ENCODE assay signal across 12 cellular contexts in the genomic region with DNA sequence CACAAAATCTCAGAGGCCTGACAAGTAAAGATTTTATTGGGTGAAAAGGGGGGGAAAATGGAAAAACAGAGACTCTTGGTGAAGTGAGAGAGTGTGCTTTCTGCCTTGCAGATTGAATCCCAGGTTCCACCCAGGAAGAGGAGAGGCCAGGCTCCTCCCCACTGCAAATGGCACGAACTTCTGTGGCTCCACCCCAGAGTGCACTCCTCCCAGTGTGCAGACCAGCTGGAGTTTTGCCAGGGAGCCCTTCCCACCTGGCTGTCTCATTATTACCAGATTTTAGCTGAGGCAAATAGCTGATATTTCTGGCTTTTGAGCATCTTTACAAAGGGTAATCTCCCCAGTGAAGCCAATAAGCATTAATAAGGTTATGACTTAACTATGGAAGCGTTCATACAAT. TPM values are rescaled to one million over a fixed set of nuclear protein-coding genes. Genes with fewer than 3 reads are reported as not detected.
DNase-seq lines count a peak whose midpoint lies in the region; ATAC-seq and TF ChIP-seq lines count a peak whose summit lies in the region.
"Had no signal": no experiment of that assay in that cellular context is flagged by ENCODE, and none has a peak within 500 bp of the region (broad histone marks: within the 10 kb centered on the region; RNA-seq: fewer than 3 reads in every experiment).

No MANE protein-coding gene starts in this region.

- no peaks in the 10 kb centered on the region for H3K9me2 ChIP-seq in GM23248 (ENCODE audit: insufficient read depth)

- 7 to 8% methylated on average over 2 of the region's 2 CpGs for WGBS in GM23248 (ENCODE audit: low coverage in 1 of 2, low lambda C conversion rate in 2 of 2, missing lambda C conversion rate in 2 of 2), 2 experiments
- 54 to 57% methylated on average over 2 of the region's 2 CpGs for WGBS in esophagus squamous epithelium, 2 donors

- H3K4me3 ChIP-seq in CD4-positive, CD25-positive, alpha-beta regulatory T cell (ENCODE audit: low read depth, low read length) = no peak overlapping the region
- H3K4me3 ChIP-seq in GM23248 (no peak overlapping the region), esophagus squamous epithelium (no peak overlapping the region)
- H3K4me3 ChIP-seq: ascending aorta, prostate gland had no signal

- TF ChIP-seq CTCF in esophagus squamous epithelium (IDR thresholded peaks at IDR 0.05) (no peak), GM13977 (IDR thresholded peaks at IDR 0.05; ENCODE audit: extremely low read depth, insufficient read depth, missing control alignments) (no peak)

- intact Hi-C loops in esophagus squamous epithelium (cut with DNase I) = no loop called here

- no peak overlapping the region for H3K27ac ChIP-seq in CD4-positive, CD25-positive, alpha-beta regulatory T cell (ENCODE audit: insufficient read depth, low read length, poor library complexity, severe bottlenecking)
- no peak overlapping the region for H3K27ac ChIP-seq in GM23248
- peak overlapping the region; percentile 15 to 78 (median 42) for H3K27ac ChIP-seq in esophagus squamous epithelium
- H3K27ac ChIP-seq: ascending aorta, prostate gland had no signal

- H2AFZ ChIP-seq in GM23248 = peak overlapping the region; percentile 25; the same call in 1 of the 2 replicates

- peaks cover 13 to 54% (median 41%) of the 10 kb centered on the region in 4 donors for H3K4me1 Mint-ChIP-seq in CD4-positive, CD25-positive, alpha-beta regulatory T cell

- no peak for TF ChIP-seq POLR2A in esophagus squamous epithelium (IDR thresholded peaks at IDR 0.05)

- H3K4me1 ChIP-seq in CD4-positive, CD25-positive, alpha-beta regulatory T cell (ENCODE audit: control insufficient read depth, insufficient read depth, low read length, poor library complexity, severe bottlenecking) = peaks cover 38% of the 10 kb centered on the region
- peaks cover 34% of the 10 kb centered on the region for H3K4me1 ChIP-seq in GM23248 (ENCODE audit: insufficient read depth)
- peaks cover 8 to 53% (median 11%) of the 10 kb centered on the region in 3 donors for H3K4me1 ChIP-seq in esophagus squamous epithelium
- H3K4me1 ChIP-seq: ascending aorta had no signal

- peaks cover 37% of the 10 kb centered on the region for H3F3A ChIP-seq in GM23248 (ENCODE audit: insufficient read depth)

- no peaks in the 10 kb centered on the region for H3K27me3 Mint-ChIP-seq in CD4-positive, CD25-positive, alpha-beta regulatory T cell

- no peaks in the 10 kb centered on the region for H3K36me3 ChIP-seq in CD4-positive, CD25-positive, alpha-beta regulatory T cell (ENCODE audit: control insufficient read depth, insufficient read depth, low read length)
- no peaks in the 10 kb centered on the region for H3K36me3 ChIP-seq in GM23248 (ENCODE audit: low read depth)
- H3K36me3 ChIP-seq in esophagus squamous epithelium = no peaks in the 10 kb centered on the region
- H3K36me3 ChIP-seq: ascending aorta, prostate gland had no signal

- H3K4me3 Mint-ChIP-seq in CD4-positive, CD25-positive, alpha-beta regulatory T cell = peak overlapping the region in 2 of 4 donors; percentile 14 to 27

- no peaks in the 10 kb centered on the region for H3K79me2 ChIP-seq in GM23248 (ENCODE audit: insufficient read depth)

- no peaks in the 10 kb centered on the region for H3K27me3 ChIP-seq in CD4-positive, CD25-positive, alpha-beta regulatory T cell (ENCODE audit: control insufficient read depth, insufficient read depth, low read length)
- H3K27me3 ChIP-seq in GM23248 (replicated peaks; ENCODE audit: insufficient read depth) = no peaks in the 10 kb centered on the region
- H3K27me3 ChIP-seq in esophagus squamous epithelium = no peaks in the 10 kb centered on the region
- H3K27me3 ChIP-seq: ascending aorta had no signal

- no peak for ATAC-seq in CD4-positive, CD25-positive, alpha-beta regulatory T cell (ENCODE audit: low read depth in 2 of 2)
- no peak for ATAC-seq in HG02588 (IDR thresholded peaks at IDR 0.05; ENCODE audit: unreplicated experiment)

- peaks cover 11 to 18% of the 10 kb centered on the region in 2 experiments for H3K9me3 ChIP-seq in CD4-positive, CD25-positive, alpha-beta regulatory T cell (ENCODE audit: control insufficient read depth in 2 of 2, low read length in 2 of 2)
- no peaks in the 10 kb centered on the region for H3K9me3 ChIP-seq in GM23248 (ENCODE audit: low read depth)
- peaks cover 0 to 19% (median 0%) of the 10 kb centered on the region in 3 donors for H3K9me3 ChIP-seq in esophagus squamous epithelium
- H3K9me3 ChIP-seq: ascending aorta, prostate gland had no signal

- H3K9ac ChIP-seq in GM23248 = no peak overlapping the region

- peaks cover 20% of the 10 kb centered on the region for H3K36me3 Mint-ChIP-seq in CD4-positive, CD25-positive, alpha-beta regulatory T cell

- no peaks in the 10 kb centered on the region for H4K20me1 ChIP-seq in GM23248 (ENCODE audit: insufficient read depth)

- in situ Hi-C loops in GM23248 (cut with MboI) (no loop called here), GM13977 (cut with MboI; ENCODE audit: low pct_unique_long_range_greater_than_20kb, low sequenced_read_pairs, unreplicated experiment) (loop anchor here (10.0 kb wide), 1 partner anchor 78 kb away; the partner anchor contains the start of gene MUCL1)

- H3K9me3 Mint-ChIP-seq in CD4-positive, CD25-positive, alpha-beta regulatory T cell = peaks cover 0 to 23% (median 6%) of the 10 kb centered on the region in 7 donors

- peak overlapping the region; percentile 32 for H3K4me2 ChIP-seq in GM23248 (ENCODE audit: unreplicated experiment)

- peak overlapping the region in 2 of 3 donors; percentile 61 to 75 for H3K27ac Mint-ChIP-seq in CD4-positive, CD25-positive, alpha-beta regulatory T cell

- DNase-seq in CD4-positive, CD25-positive, alpha-beta regulatory T cell = no peak
- DNase-seq in GM23248 = peak; percentile 18
- peak; percentile 31 to 52 for DNase-seq in SHP77 (lab: John Stamatoyannopoulos, UW)
- no peak for DNase-seq in esophagus squamous epithelium (lab: John Stamatoyannopoulos, UW)
- no peak for DNase-seq in inferior parietal cortex (ENCODE audit: extremely low spot score)
- DNase-seq in GM13977 (ENCODE audit: low spot score) = no peak
- no peak for DNase-seq in DMS114 treated with DMSO at 0.1 percent for 48 hours (lab: John Stamatoyannopoulos, UW; ENCODE audit: unreplicated experiment)
- DNase-seq: NCI-H526 treated with DMSO at 0.1 percent for 48 hours, substantia nigra had no signal

RNA-seq across cellular contexts. Expression of gene TESPA1, which starts 51.9 kb away (rescaled TPM):
- total RNA-seq in CD4-positive, CD25-positive, alpha-beta regulatory T cell = 93.8 TPM
- 100 to 1,000 TPM in 2 of 4 donors, 10 to 100 TPM in 2; 78.0 to 121 (median 100) TPM for polyA plus RNA-seq in CD4-positive, CD25-positive, alpha-beta regulatory T cell
- not detected in 2 replicates for total RNA-seq in GM23248 (2014; rRNA removed; shearing (Covaris generic))
- not detected in 2 replicates for polyA plus RNA-seq in GM23248 (2016; fragmentation: Nextera tagmentation; extraction: Ambion mirVana)
- 1 to 10 TPM in 2 of 4 donors, under 1 TPM in 1, not detected in 1; 0.31 to 6.7 (median 2.0) TPM for total RNA-seq in esophagus squamous epithelium
- total RNA-seq: ascending aorta had no signal

Comparison
In these comparisons a context has a peak if more than half of its experiments do, and no peak if none do; other contexts are left out.
1. DNase-seq: peak in GM23248 (single experiment) and SHP77 (2 of 2); none in CD4-positive, CD25-positive, alpha-beta regulatory T cell (0 of 3), esophagus squamous epithelium (single experiment), inferior parietal cortex (single experiment), GM13977 (single experiment) and DMS114 treated with DMSO at 0.1 percent for 48 hours (single experiment).
2. H3K27ac ChIP-seq: peak in esophagus squamous epithelium (4 of 4); none in CD4-positive, CD25-positive, alpha-beta regulatory T cell (single experiment) and GM23248 (single experiment).
3. RNA of gene TESPA1, which starts 51.9 kb away (total RNA-seq): 93.8 TPM in CD4-positive, CD25-positive, alpha-beta regulatory T cell (single experiment); 0.31 to 6.7 TPM in esophagus squamous epithelium and not detected in GM23248; every median in the first group is over 10 times any median in the second.